ENCODE assay signal across 12 cellular contexts in genomic region chr10:117342638-117343037, GRCh38. TPM values are rescaled to one million over a fixed set of nuclear protein-coding genes. Genes with fewer than 3 reads are reported as not detected.
DNase-seq lines count a peak whose midpoint lies in the region; ATAC-seq and TF ChIP-seq lines count a peak whose summit lies in the region.
"Had no signal": no experiment of that assay in that cellular context is flagged by ENCODE, and none has a peak within 500 bp of the region (broad histone marks: within the 10 kb centered on the region; RNA-seq: fewer than 3 reads in every experiment).

No MANE protein-coding gene starts in this region.

- no peaks in the 10 kb centered on the region for H3K36me3 Mint-ChIP-seq in natural killer cell

- intact Hi-C loops in natural killer cell (cut with micrococcal nuclease) (no loop called here), thyroid gland (cut with DNase I) (no loop called here)

- no peak overlapping the region for H3K27ac ChIP-seq in thyroid gland
- H3K27ac ChIP-seq: neural progenitor cell had no signal

- H3K9me3 Mint-ChIP-seq in natural killer cell, result no peaks in the 10 kb centered on the region
- H3K9me3 Mint-ChIP-seq: neural progenitor cell had no signal

- H3K4me1 Mint-ChIP-seq in natural killer cell, result peaks cover 62 to 63% of the 10 kb centered on the region in 2 donors

- H3K27ac Mint-ChIP-seq in natural killer cell, result peak overlapping the region; percentile 65 to 81
- H3K27ac Mint-ChIP-seq: neural progenitor cell had no signal

- peak overlapping the region; percentile 67 for H3K4me3 Mint-ChIP-seq in natural killer cell
- H3K4me3 Mint-ChIP-seq: neural progenitor cell had no signal

- 84 to 88% methylated on average over 5 of the region's 5 CpGs for WGBS in thyroid gland, 2 donors

- ATAC-seq in GM18868 (IDR thresholded peaks at IDR 0.05; ENCODE audit: unreplicated experiment) (peak; percentile 20), HG03135 (IDR thresholded peaks at IDR 0.05; ENCODE audit: unreplicated experiment) (peak; percentile 6), natural killer cell (no peak), GM19395 (IDR thresholded peaks at IDR 0.05; ENCODE audit: unreplicated experiment) (no peak), HG03565 (IDR thresholded peaks at IDR 0.05; ENCODE audit: unreplicated experiment) (no peak)
- ATAC-seq: esophagus mucosa had no signal

- H3K9me3 ChIP-seq in thyroid gland, result no peaks in the 10 kb centered on the region

- in situ Hi-C loops in astrocyte of the cerebellum (cut with HindIII; ENCODE audit: low sequenced_read_pairs), result no loop called here

- TF ChIP-seq POLR2A in thyroid gland (IDR thresholded peaks at IDR 0.05), result no peak

- H3K27me3 Mint-ChIP-seq in natural killer cell (ENCODE audit: low read depth in 2 of 2), result no peaks in the 10 kb centered on the region

- H3K4me1 ChIP-seq in thyroid gland, result peaks cover 0 to 3% of the 10 kb centered on the region in 2 donors

- TF ChIP-seq CTCF in astrocyte of the cerebellum (IDR thresholded peaks at IDR 0.05; ENCODE audit: low read depth, low read length, missing control alignments) (no peak), natural killer cell (IDR thresholded peaks at IDR 0.05) (no peak), thyroid gland (IDR thresholded peaks at IDR 0.05) (no peak)

- H3K4me3 ChIP-seq in astrocyte of the cerebellum (ENCODE audit: low read depth, low read length) (no peak overlapping the region), thyroid gland (replicated peaks in 1 of 3) (no peak overlapping the region)
- H3K4me3 ChIP-seq: neural progenitor cell had no signal

- H3K36me3 ChIP-seq in thyroid gland, result no peaks in the 10 kb centered on the region
- H3K36me3 ChIP-seq: neural progenitor cell had no signal

- DNase-seq in astrocyte of the cerebellum (ENCODE audit: low read depth), result peak; percentile 76
- no peak for DNase-seq in natural killer cell
- DNase-seq in GF-D8 (lab: John Stamatoyannopoulos, UW), result no peak
- no peak for DNase-seq in thyroid gland
- DNase-seq: activated T-cell treated with anti-CD3 and anti-CD28 coated beads, Interleukin-2, amount 50 U/mL, for 48 hours; NCI-H1930 had no signal

- H3K27me3 ChIP-seq in thyroid gland, result no peaks in the 10 kb centered on the region
- H3K27me3 ChIP-seq: neural progenitor cell had no signal

RNA-seq across cellular contexts. Expression of gene PDZD8, which starts 32.6 kb away (rescaled TPM):
- total RNA-seq in natural killer cell (10 to 100 TPM; 44.5 to 64.3 (median 51.8) TPM), thyroid gland (10 to 100 TPM; 31.3 to 49.0 (median 35.1) TPM)

Comparison
In these comparisons a context has a peak if more than half of its experiments do, and no peak if none do; other contexts are left out.
1. ATAC-seq: peak in GM18868 (single experiment) and HG03135 (single experiment); none in natural killer cell (0 of 3), GM19395 (single experiment) and HG03565 (single experiment).